In the genomic region with DNA sequence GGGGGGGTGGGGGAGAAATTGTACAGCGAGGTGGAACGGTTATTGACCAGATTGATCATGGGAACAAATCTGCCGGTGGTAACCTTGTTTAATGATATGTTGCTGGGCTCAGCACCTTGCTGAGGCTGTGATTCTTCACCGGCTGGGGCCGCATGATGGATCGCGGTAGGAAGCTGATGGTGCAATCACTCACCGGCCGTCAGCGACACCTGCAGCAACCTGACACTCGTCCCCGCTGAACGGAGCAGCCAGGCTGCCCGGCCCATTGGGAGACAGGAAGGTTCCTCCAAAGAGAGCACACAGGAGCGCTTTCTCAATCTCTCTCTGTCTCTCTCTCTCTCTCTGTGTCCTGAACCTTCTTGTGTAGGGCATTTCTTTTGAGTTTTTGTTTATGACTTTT, we compare ENCODE assay signal across 16 cellular contexts.
DNase-seq lines count a peak whose midpoint lies in the region; ATAC-seq and TF ChIP-seq lines count a peak whose summit lies in the region.
"Had no signal": no experiment of that assay in that cellular context is flagged by ENCODE, and none has a peak within 500 bp of the region (broad histone marks: within the 10 kb centered on the region; RNA-seq: fewer than 3 reads in every experiment).

No MANE protein-coding gene starts in this region.

- no peak overlapping the region for H3K27ac Mint-ChIP-seq in nephron progenitor cell

- in situ Hi-C loops in GM13977 (cut with MboI; ENCODE audit: low pct_unique_long_range_greater_than_20kb, low sequenced_read_pairs, unreplicated experiment) = no loop called here

- H3K4me3 Mint-ChIP-seq in nephron progenitor cell = peak overlapping the region; percentile 28

- no peaks in the 10 kb centered on the region for H3K36me3 Mint-ChIP-seq in nephron progenitor cell (ENCODE audit: low read depth)

- peak; percentile 78 for ATAC-seq in foreskin keratinocyte
- no peak for ATAC-seq in HG03469 (IDR thresholded peaks at IDR 0.05; ENCODE audit: unreplicated experiment)
- ATAC-seq: gastroesophageal sphincter had no signal

- H3K9me3 Mint-ChIP-seq in nephron progenitor cell = no peaks in the 10 kb centered on the region

- peaks cover 54% of the 10 kb centered on the region for H3K27me3 ChIP-seq in foreskin keratinocyte

- peaks cover 12% of the 10 kb centered on the region for H3K4me1 Mint-ChIP-seq in nephron progenitor cell

- TF ChIP-seq CTCF in foreskin keratinocyte (conservative IDR thresholded peaks at IDR 0.05) (no peak), nephron progenitor cell (IDR thresholded peaks at IDR 0.05) (no peak), GM13977 (IDR thresholded peaks at IDR 0.05; ENCODE audit: extremely low read depth, insufficient read depth, missing control alignments) (no peak)

- H3K27ac ChIP-seq in foreskin keratinocyte = no peak overlapping the region
- H3K27ac ChIP-seq: 22Rv1, gastroesophageal sphincter, tibial nerve had no signal

- no peaks in the 10 kb centered on the region for H3K4me1 ChIP-seq in foreskin keratinocyte
- H3K4me1 ChIP-seq: gastroesophageal sphincter, tibial nerve had no signal

- DNase-seq in NCI-H1417 (lab: John Stamatoyannopoulos, UW) = peak; percentile 42 to 77 (median 49)
- no peak for DNase-seq in NCI-H1417 treated with DMSO at 0.1 percent for 48 hours (lab: John Stamatoyannopoulos, UW)
- peak; percentile 54 for DNase-seq in NCI-H2171 (lab: John Stamatoyannopoulos, UW)
- no peak for DNase-seq in foreskin keratinocyte
- peak; percentile 53 for DNase-seq in nephron progenitor cell
- no peak for DNase-seq in EL
- DNase-seq in GM13977 (ENCODE audit: low spot score) = no peak
- DNase-seq: activated CD4-positive, alpha-beta T cell treated with anti-CD3 and anti-CD28 coated beads, Interleukin-2, amount 50 U/mL, for 1 hour; effector memory CD4-positive, alpha-beta T cell; nucleus accumbens; OCI-M1; T-helper 2 cell had no signal

- peaks cover 53% of the 10 kb centered on the region for H3K27me3 Mint-ChIP-seq in nephron progenitor cell (ENCODE audit: low read depth, poor library complexity)

Comparison
In these comparisons a context has a peak if more than half of its experiments do, and no peak if none do; other contexts are left out.
1. DNase-seq: peak in NCI-H1417 (3 of 3), NCI-H2171 (single experiment) and nephron progenitor cell (single experiment); none in NCI-H1417 treated with DMSO at 0.1 percent for 48 hours (single experiment), foreskin keratinocyte (0 of 2), EL (single experiment) and GM13977 (single experiment).